ENCODE assay signal across 1 cellular context in genomic region chr4:51909236-51909703, GRCh38.
TF ChIP-seq lines count a peak whose summit lies in the region.

No MANE protein-coding gene starts in this region.

TF ChIP-seq in HepG2, 621 proteins besides CTCF, POLR2A, EP300 and RAD21 (continued from another document):
- no peak for TF ChIP-seq ZNF280B (CRISPR knock-in tag; IDR thresholded peaks at IDR 0.05; ENCODE audit: borderline replicate concordance)
- no peak for TF ChIP-seq RNF2 (conservative IDR thresholded peaks at IDR 0.05; ENCODE audit: low read depth)
TF ChIP-seq in HepG2: peak in this region for 332.
